8 cellular contexts compared by ENCODE assay signal in genomic region chr12:49061157-49061650, GRCh38. TPM values are rescaled to one million over a fixed set of nuclear protein-coding genes. Genes with fewer than 3 reads are reported as not detected.
A peak's percentile ranks its signal among the peaks of the same experiment; 100 is the strongest.
DNase-seq lines count a peak whose midpoint lies in the region; ATAC-seq and TF ChIP-seq lines count a peak whose summit lies in the region.

No MANE protein-coding gene starts in this region.

- peaks cover 45% of the 10 kb centered on the region for H3K4me1 ChIP-seq in OCI-LY1 (ENCODE audit: insufficient read depth, low read length, severe bottlenecking)
- peaks cover 14% of the 10 kb centered on the region for H3K4me1 ChIP-seq in ovary (ENCODE audit: insufficient read depth)

- H3K9ac ChIP-seq in OCI-LY1 (ENCODE audit: low read length) = peak overlapping the region; percentile 89

- 0 out of 2 replicates have a peak, but pooled peaks cover 1% of the 10 kb centered on the region for H4K20me1 ChIP-seq in OCI-LY1 (ENCODE audit: insufficient read depth, low read length)

- H3K9me3 ChIP-seq in OCI-LY1 (ENCODE audit: low read length) = no peaks in the 10 kb centered on the region
- H3K9me3 ChIP-seq in ovary = no peaks in the 10 kb centered on the region

- no peak for TF ChIP-seq EP300 in ovary (IDR thresholded peaks at IDR 0.05)

- H3K4me3 ChIP-seq in OCI-LY1 (ENCODE audit: low read depth, low read length, poor library complexity, severe bottlenecking) (peak overlapping the region; percentile 76), ovary (peak overlapping the region; percentile 91)

- TF ChIP-seq CTCF in OCI-LY1 (IDR thresholded peaks at IDR 0.05; ENCODE audit: low read length) (no peak), ovary (IDR thresholded peaks at IDR 0.05) (no peak)

- no peaks in the 10 kb centered on the region for H3F3A ChIP-seq in OCI-LY1 (ENCODE audit: insufficient read depth, low read length)

- H3K36me3 ChIP-seq in OCI-LY1 (ENCODE audit: insufficient read depth, low read length) (no peaks in the 10 kb centered on the region; the same call in 1 of the 2 replicates), ovary (no peaks in the 10 kb centered on the region)

- DNase-seq in ELR (ENCODE audit: low read depth) = peak; percentile 22
- DNase-seq in epidermal melanocyte (ENCODE audit: insufficient read length, low spot score) = peak; percentile 13
- no peak for DNase-seq in ovary
- no peak for DNase-seq in HuH-7.5 (ENCODE audit: low spot score)
- DNase-seq in LoVo (ENCODE audit: low spot score) = no peak

- H2AFZ ChIP-seq in OCI-LY1 (ENCODE audit: low read length) = peak overlapping the region; percentile 23; the same call in 1 of the 2 replicates

- ATAC-seq in GM18517 (IDR thresholded peaks at IDR 0.05; ENCODE audit: unreplicated experiment) (no peak), GM19455 (IDR thresholded peaks at IDR 0.05; ENCODE audit: unreplicated experiment) (no peak)

- 4 to 5% (median 4%) methylated on average over 16 of the region's 16 CpGs for WGBS in ovary, 3 donors

- no peaks in the 10 kb centered on the region for H3K9me2 ChIP-seq in OCI-LY1 (ENCODE audit: low read depth, low read length)

- TF ChIP-seq POLR2A in ovary (IDR thresholded peaks at IDR 0.05) = no peak

- intact Hi-C loops in ovary (cut with DNase I) = loop anchor here in 1 of 4 donors (10.0 kb wide), 1 partner anchor 174 kb away; no protein-coding TSS in a partner anchor

- H3K27me3 ChIP-seq in OCI-LY1 (ENCODE audit: insufficient read depth, low read length) (no peaks in the 10 kb centered on the region), ovary (no peaks in the 10 kb centered on the region)

- H3K27ac ChIP-seq in OCI-LY1 (ENCODE audit: low read depth, low read length, poor library complexity, severe bottlenecking) (peak overlapping the region; percentile 9), ovary (peak overlapping the region in 1 of 2 donors; percentile 90)

- peak overlapping the region; percentile 99 for H3K4me2 ChIP-seq in OCI-LY1 (ENCODE audit: low read length)

- H3K79me2 ChIP-seq in OCI-LY1 (ENCODE audit: insufficient read depth, low read length) = peaks cover 41% of the 10 kb centered on the region

RNA-seq across cellular contexts. Expression of gene KMT2D, which starts 0.6 kb away (rescaled TPM):
- 10 to 100 TPM; 28.3 to 97.0 (median 79.1) TPM for total RNA-seq in ovary
- polyA plus RNA-seq in ovary = 10 to 100 TPM; 35.5 to 51.8 TPM

RNA-seq across cellular contexts. Expression of gene RHEBL1, which starts 8.6 kb away (rescaled TPM):
- total RNA-seq in ovary = under 1 TPM in 5 of 7 donors, not detected in 2; 0.18 to 0.60 (median 0.34) TPM
- 1 to 10 TPM in 1 of 2 donors, under 1 TPM in 1; 1.00 to 1.2 TPM for polyA plus RNA-seq in ovary

RNA-seq across cellular contexts. Expression of gene DHH, which starts 33.4 kb away (rescaled TPM):
- total RNA-seq in ovary = 1 to 10 TPM in 1 of 7 donors, under 1 TPM in 6; 0.20 to 1.1 (median 0.45) TPM
- 1 to 10 TPM; 1.0 to 1.4 TPM for polyA plus RNA-seq in ovary

RNA-seq across cellular contexts. Expression of gene PRKAG1, which starts 42.6 kb away (rescaled TPM):
- 10 to 100 TPM; 25.6 to 58.2 (median 35.8) TPM for total RNA-seq in ovary
- 10 to 100 TPM; 38.3 to 98.5 TPM for polyA plus RNA-seq in ovary

RNA-seq across cellular contexts. Expression of gene LMBR1L, which starts 49.4 kb away (rescaled TPM):
- 10 to 100 TPM; 66.3 to 95.8 (median 69.5) TPM for total RNA-seq in ovary
- polyA plus RNA-seq in ovary = 10 to 100 TPM; 63.8 to 65.7 TPM

Comparison
In these comparisons a context has a peak if more than half of its experiments do, and no peak if none do; other contexts are left out.
1. DNase-seq: peak in ELR (single experiment) and epidermal melanocyte (single experiment); none in ovary (0 of 5), HuH-7.5 (single experiment) and LoVo (single experiment).